ENCODE assay signal across 1 cellular context in the genomic region with DNA sequence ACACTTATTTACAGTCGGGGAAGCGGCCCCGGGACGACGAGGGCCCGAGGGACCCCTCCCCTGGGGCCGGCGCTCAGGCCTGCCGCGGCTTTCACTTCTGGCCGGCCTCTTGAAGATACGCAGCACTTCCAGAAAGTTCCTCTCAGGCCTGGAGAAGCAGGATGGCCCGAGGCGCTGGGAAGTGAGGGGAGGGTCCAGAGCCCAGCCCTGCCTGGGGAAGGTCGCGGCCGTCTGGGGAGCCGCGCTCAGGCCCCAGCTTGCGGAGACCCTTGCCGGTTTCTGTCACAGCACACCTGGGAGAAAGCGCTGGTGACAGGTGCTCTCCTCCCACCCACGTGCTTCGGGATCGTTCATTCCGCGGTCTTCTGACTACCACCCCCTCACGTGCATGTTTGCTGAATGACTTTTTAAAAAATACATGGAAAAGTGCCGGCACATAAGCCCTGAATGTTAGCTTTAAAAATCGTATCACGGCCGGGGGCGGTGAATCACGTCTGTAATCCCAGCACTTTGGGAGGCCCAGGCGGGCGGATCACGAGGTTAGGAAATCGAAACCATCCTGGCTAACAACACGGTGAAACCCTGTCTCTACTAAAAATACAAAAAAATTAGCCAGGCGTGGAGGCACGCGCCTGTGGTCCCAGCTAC.
TF ChIP-seq lines count a peak whose summit lies in the region.

No MANE protein-coding gene starts in this region.

TF ChIP-seq in HCT116, 20 proteins besides CTCF, POLR2A, EP300 and RAD21 (continued from another document):
- TF ChIP-seq POLR2AphosphoS5 (IDR thresholded peaks at IDR 0.05; ENCODE audit: low read depth, low read length) (no peak), FOSL1 (IDR thresholded peaks at IDR 0.05; ENCODE audit: low read depth) (no peak), SP1 (IDR thresholded peaks at IDR 0.05; ENCODE audit: low read depth) (no peak), JUND (IDR thresholded peaks at IDR 0.05) (no peak)
- TF ChIP-seq, protein P1, sequence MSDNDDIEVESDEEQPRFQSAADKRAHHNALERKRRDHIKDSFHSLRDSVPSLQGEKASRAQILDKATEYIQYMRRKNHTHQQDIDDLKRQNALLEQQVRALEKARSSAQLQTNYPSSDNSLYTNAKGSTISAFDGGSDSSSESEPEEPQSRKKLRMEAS (IDR thresholded peaks at IDR 0.05): no peak
TF ChIP-seq in HCT116: peak in this region for 0.
